In the genomic region with DNA sequence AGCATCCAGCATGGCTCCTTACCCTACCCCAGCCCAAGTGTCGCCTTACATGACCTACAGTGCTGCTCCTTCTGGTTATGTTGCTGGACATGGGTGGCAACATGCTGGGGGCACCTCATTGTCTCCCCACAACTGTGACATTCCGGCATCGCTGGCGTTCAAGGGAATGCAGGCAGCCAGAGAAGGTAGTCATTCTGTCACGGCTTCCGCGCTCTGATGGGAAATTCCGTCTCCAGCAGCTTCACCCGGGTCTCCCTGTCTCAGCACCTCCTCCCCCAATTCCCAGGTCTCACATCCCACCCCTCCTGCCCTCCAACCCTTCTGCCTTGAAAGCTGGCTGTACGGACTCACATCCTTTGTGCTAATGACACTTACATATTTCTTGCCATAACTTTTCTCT, we compare ENCODE assay signal across 19 cellular contexts. TPM values are rescaled to one million over a fixed set of nuclear protein-coding genes. Genes with fewer than 3 reads are reported as not detected.
DNase-seq lines count a peak whose midpoint lies in the region; ATAC-seq, FAIRE-seq and TF ChIP-seq lines count a peak whose summit lies in the region.
"Had no signal": no experiment of that assay in that cellular context is flagged by ENCODE, and none has a peak within 500 bp of the region (broad histone marks: within the 10 kb centered on the region; RNA-seq: fewer than 3 reads in every experiment).

No MANE protein-coding gene starts in this region.

- peak overlapping the region; percentile 48 to 65 for H3K4me2 ChIP-seq in H1 (ENCODE audit: insufficient read depth in 1 of 2, low read depth in 2 of 2, low read length in 2 of 2)
- H3K4me2 ChIP-seq: A549, PC-9 had no signal

- no peak overlapping the region for H3K27ac ChIP-seq in H1 (ENCODE audit: low read depth, low read length)
- H3K27ac ChIP-seq: A549, C4-2B, HL-60, PC-9, SJSA1 had no signal

- no peaks in the 10 kb centered on the region for H3K9me3 ChIP-seq in H1 (ENCODE audit: insufficient read depth in 2 of 2, low read depth in 1 of 2, low read length in 1 of 2)
- H3K9me3 ChIP-seq: A549, SJSA1 had no signal

- no peak overlapping the region for H3K9ac ChIP-seq in H1 (replicated peaks in 1 of 4; ENCODE audit: extremely low read depth in 1 of 4, low read depth in 3 of 4, low read length in 3 of 4)

- WGBS in H1 (ENCODE audit: extremely low coverage in 1 of 2, insufficient coverage in 1 of 2, insufficient read length in 1 of 2, insufficient replicate concordance in 2 of 2, low coverage in 1 of 2, low lambda C conversion rate in 2 of 2, missing lambda C conversion rate in 1 of 2), 2 experiments = 13% methylated on average over 10 of the region's 10 CpGs; no CpG with 5 or more reads in 1 of the 2 experiments

- H2BK20ac ChIP-seq in H1 (ENCODE audit: low read length) = no peak overlapping the region

- TF ChIP-seq POLR2A in H1 (IDR thresholded peaks at IDR 0.05; ENCODE audit: control extremely low read depth in 1 of 2, low read depth in 2 of 2, low read length in 2 of 2) = no peak

- peaks cover 0 to 7% (median 4%) of the 10 kb centered on the region in 4 experiments; a peak in 6 of 7 replicates for H3K4me1 ChIP-seq in H1 (replicated peaks in 1 of 4; ENCODE audit: control insufficient read depth in 3 of 4, insufficient read depth in 4 of 4, low read length in 3 of 4)
- H3K4me1 ChIP-seq: A549, SJSA1 had no signal

- H2BK120ac ChIP-seq in H1 (replicated peaks; ENCODE audit: low read depth, low read length) = no peak overlapping the region

- no peak for ATAC-seq in GM21423 (IDR thresholded peaks at IDR 0.05; ENCODE audit: unreplicated experiment)
- ATAC-seq: A549 had no signal

- no peak overlapping the region for H3K4ac ChIP-seq in H1 (replicated peaks; ENCODE audit: insufficient read length, low read depth, low read length)

- 0 out of 4 replicates have a peak, but pooled peaks of 1 of the 2 experiments have one; percentile 3 for TF ChIP-seq RAD21 in H1 (IDR thresholded peaks at IDR 0.05 in 1 of 2, conservative IDR thresholded peaks at IDR 0.05 in 1 of 2; ENCODE audit: low read depth in 2 of 2, low read length in 2 of 2)

- no peaks in the 10 kb centered on the region for H3K36me3 ChIP-seq in H7 (replicated peaks; ENCODE audit: control insufficient read depth, insufficient read depth, low read length)
- H3K36me3 ChIP-seq in H1 (ENCODE audit: control insufficient read depth in 2 of 4, insufficient read depth in 4 of 4, low read length in 3 of 4) = no peaks in the 10 kb centered on the region

- CTCF ChIA-PET in H1 (lab: Charles Lee; ENCODE audit: partially characterized antibody) = interaction anchor here (0.6 to 1.4 kb wide), 5 partner anchors 9 to 127 kb away, joined by 3 to 7 read pairs (median 3); no protein-coding TSS in a partner anchor

- H3K4me3 ChIP-seq in H7 (ENCODE audit: insufficient read depth, low read depth, low read length) (no peak overlapping the region), H1 (ENCODE audit: extremely low read depth in 1 of 4, insufficient read depth in 2 of 4, low read depth in 3 of 4, low read length in 4 of 4) (peak overlapping the region in 1 of 4 experiments; percentile 34; a peak in 3 of 8 replicates)
- H3K4me3 ChIP-seq: A549, PC-9, SJSA1 had no signal

- TF ChIP-seq CTCF in H1 (IDR thresholded peaks at IDR 0.05; ENCODE audit: control extremely low read depth in 1 of 3, insufficient read depth in 1 of 3, low read depth in 1 of 3, low read length in 3 of 3) = no peak

- H3K79me1 ChIP-seq in H1 (ENCODE audit: low read depth, low read length) = no peaks in the 10 kb centered on the region

- no peak overlapping the region for H2AFZ ChIP-seq in H1 (ENCODE audit: low read length)
- H2AFZ ChIP-seq: PC-9 had no signal

- H2BK5ac ChIP-seq in H1 (ENCODE audit: low read depth, low read length) = 0 out of 2 replicates have a peak overlapping the region, but pooled peaks have one; percentile 11

- H3K14ac ChIP-seq in H1 (ENCODE audit: insufficient read length) = no peak overlapping the region

- POLR2A ChIA-PET in H1 (lab: Charles Lee; ENCODE audit: partially characterized antibody) = no interaction called here

- no peaks in the 10 kb centered on the region for H3K23me2 ChIP-seq in H1 (ENCODE audit: low read depth, low read length)

- H3K79me2 ChIP-seq in H1 (ENCODE audit: control insufficient read depth in 1 of 2, insufficient read depth in 2 of 2, low read length in 2 of 2) = no peaks in the 10 kb centered on the region

- peak; percentile 58 for FAIRE-seq in H1 (lab: Jason Lieb, UNC)
- FAIRE-seq: A549, H54, HTR-8/SVneo had no signal

- H3K27me3 ChIP-seq in H7 (ENCODE audit: control insufficient read depth, insufficient read depth, low read length) (peaks cover 2% of the 10 kb centered on the region; the same call in 1 of the 2 replicates), H1 (replicated peaks in 1 of 4; ENCODE audit: control insufficient read depth in 3 of 4, extremely low read depth in 1 of 4, insufficient read depth in 3 of 4, low read length in 3 of 4) (no peaks in the 10 kb centered on the region; a peak in 1 of 7 replicates)
- H3K27me3 ChIP-seq: SJSA1 had no signal

- H2BK15ac ChIP-seq in H1 (ENCODE audit: low read length) = no peak overlapping the region

- 0 out of 2 replicates have a peak overlapping the region, but pooled peaks have one; percentile 40 for H2BK12ac ChIP-seq in H1 (ENCODE audit: low read depth, low read length)

- no peak overlapping the region for H2AK5ac ChIP-seq in H1 (ENCODE audit: low read depth, low read length)

- H4K5ac ChIP-seq in H1 (ENCODE audit: insufficient read length, low read depth, low read length) = no peak overlapping the region

- no peak overlapping the region for H3K18ac ChIP-seq in H1 (ENCODE audit: extremely low read depth, low read length)

- no peak overlapping the region for H3K56ac ChIP-seq in H1 (replicated peaks; ENCODE audit: insufficient read length, low read depth, low read length)

- no peak overlapping the region for H4K91ac ChIP-seq in H1 (replicated peaks; ENCODE audit: insufficient read length, low read length)

- TF ChIP-seq EP300 in H1 (IDR thresholded peaks at IDR 0.05; ENCODE audit: borderline replicate concordance in 1 of 2, low read depth in 2 of 2, low read length in 2 of 2) = no peak

- peak; percentile 77 for DNase-seq in H7
- DNase-seq in H1 (ENCODE audit: low read depth in 1 of 2, low spot score in 2 of 2) = peak in 1 of 2 experiments; percentile 59
- peak; percentile 44 for DNase-seq in iPS-NIHi11 (ENCODE audit: low spot score)
- peak; percentile 29 for DNase-seq in retina
- DNase-seq in HuH-7 (ENCODE audit: low spot score) = no peak
- no peak for DNase-seq in stimulated activated CD8-positive, alpha-beta memory T cell treated with anti-CD3 and anti-CD28 coated beads, Interleukin-4, amount 100 ng/mL, for 48 hours
- DNase-seq: KG1, NCI-H146, NCI-H2081, NCI-H510A, NCI-H82, PC-9 had no signal

- no peak overlapping the region for H3K23ac ChIP-seq in H1 (ENCODE audit: insufficient read length)

- H4K20me1 ChIP-seq in H1 (replicated peaks in 1 of 2; ENCODE audit: control insufficient read depth in 1 of 2, insufficient read depth in 2 of 2, low read length in 2 of 2) = no peaks in the 10 kb centered on the region

- H4K8ac ChIP-seq in H1 (ENCODE audit: extremely low read depth, insufficient read depth, low read length) = no peak overlapping the region

TF ChIP-seq in H1, 55 proteins besides CTCF, POLR2A, EP300 and RAD21 (continues in another document):
- TF ChIP-seq HDAC6 (IDR thresholded peaks at IDR 0.05; ENCODE audit: low read depth, low read length) (no peak), ZNF274 (IDR thresholded peaks at IDR 0.05; ENCODE audit: borderline replicate concordance, extremely low read depth, low read length) (no peak), ASH2L (IDR thresholded peaks at IDR 0.05; ENCODE audit: low read length) (peak; percentile 25), NANOG (IDR thresholded peaks at IDR 0.05; ENCODE audit: insufficient read depth, low read depth, low read length, poor library complexity, severe bottlenecking) (no peak), CBX8 (IDR thresholded peaks at IDR 0.05; ENCODE audit: borderline replicate concordance, low read depth, low read length) (no peak), POU5F1 (IDR thresholded peaks at IDR 0.05; ENCODE audit: low read depth, low read length) (no peak), CREB1 (IDR thresholded peaks at IDR 0.05) (no peak), RBBP5 (IDR thresholded peaks at IDR 0.05; ENCODE audit: borderline replicate concordance, low read depth, low read length) (no peak), SRF (IDR thresholded peaks at IDR 0.05; ENCODE audit: low read depth, low read length) (no peak), KDM5A (IDR thresholded peaks at IDR 0.05; ENCODE audit: low read length) (no peak), EGR1 (IDR thresholded peaks at IDR 0.05; ENCODE audit: borderline replicate concordance, low read depth, low read length) (no peak)
- TF ChIP-seq, protein P1, sequence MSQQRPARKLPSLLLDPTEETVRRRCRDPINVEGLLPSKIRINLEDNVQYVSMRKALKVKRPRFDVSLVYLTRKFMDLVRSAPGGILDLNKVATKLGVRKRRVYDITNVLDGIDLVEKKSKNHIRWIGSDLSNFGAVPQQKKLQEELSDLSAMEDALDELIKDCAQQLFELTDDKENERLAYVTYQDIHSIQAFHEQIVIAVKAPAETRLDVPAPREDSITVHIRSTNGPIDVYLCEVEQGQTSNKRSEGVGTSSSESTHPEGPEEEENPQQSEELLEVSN (IDR thresholded peaks at IDR 0.05) = no peak
- TF ChIP-seq, protein P2, sequence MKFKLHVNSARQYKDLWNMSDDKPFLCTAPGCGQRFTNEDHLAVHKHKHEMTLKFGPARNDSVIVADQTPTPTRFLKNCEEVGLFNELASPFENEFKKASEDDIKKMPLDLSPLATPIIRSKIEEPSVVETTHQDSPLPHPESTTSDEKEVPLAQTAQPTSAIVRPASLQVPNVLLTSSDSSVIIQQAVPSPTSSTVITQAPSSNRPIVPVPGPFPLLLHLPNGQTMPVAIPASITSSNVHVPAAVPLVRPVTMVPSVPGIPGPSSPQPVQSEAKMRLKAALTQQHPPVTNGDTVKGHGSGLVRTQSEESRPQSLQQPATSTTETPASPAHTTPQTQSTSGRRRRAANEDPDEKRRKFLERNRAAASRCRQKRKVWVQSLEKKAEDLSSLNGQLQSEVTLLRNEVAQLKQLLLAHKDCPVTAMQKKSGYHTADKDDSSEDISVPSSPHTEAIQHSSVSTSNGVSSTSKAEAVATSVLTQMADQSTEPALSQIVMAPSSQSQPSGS (IDR thresholded peaks at IDR 0.05; ENCODE audit: low read length) = no peak

RNA-seq across cellular contexts. Expression of a gene that starts 14.6 kb away (rescaled TPM):
- 0.04 TPM in 1 of 2 replicates, not detected in the other for total RNA-seq in H7 (2014; rRNA removed; shearing (Covaris generic))
- total RNA-seq in H1 (2021; fragmentation: NEBNext Ultra II Directional; extraction: Animal tissue kit (Norgen Biotek cat#: 25700)) = not detected in 2 replicates
- polyA plus RNA-seq in H1 (2011; rRNA removed) = 0.05 TPM in 1 of 2 replicates, not detected in the other
- polyA plus RNA-seq in H1 (2011; cell fraction: cytosol; rRNA removed) = not detected
- polyA plus RNA-seq in H1 (2011; cell fraction: nucleus; rRNA removed) = not detected
- 0.20 to 0.35 TPM (median 0.22 TPM) in 4 replicates for polyA plus RNA-seq in H1 (2012, experiment 1 of 2)
- 0.04 TPM for polyA plus RNA-seq in H1 (2012, experiment 2 of 2)
- 0.02 TPM for polyA plus RNA-seq in H1 (2013, experiment 1 of 2)
- polyA plus RNA-seq in H1 (2013, experiment 2 of 2) = not detected
- polyA minus RNA-seq in H1 (2011; rRNA and poly(A)+ RNA removed) = not detected in 2 replicates
- not detected for polyA minus RNA-seq in H1 (2011; cell fraction: cytosol; rRNA and poly(A)+ RNA removed)
- polyA minus RNA-seq in H1 (2011; cell fraction: nucleus; rRNA and poly(A)+ RNA removed) = not detected

Comparison
In these comparisons a context has a peak if more than half of its experiments do, and no peak if none do; other contexts are left out.
1. DNase-seq: peak in H7 (single experiment), iPS-NIHi11 (single experiment) and retina (single experiment); none in HuH-7 (single experiment) and stimulated activated CD8-positive, alpha-beta memory T cell treated with anti-CD3 and anti-CD28 coated beads, Interleukin-4, amount 100 ng/mL, for 48 hours (single experiment).